In genomic region chr6:151482290-151482689, GRCh38 we compare ENCODE assay signal across 8 cellular contexts. TPM values are rescaled to one million over a fixed set of nuclear protein-coding genes. Genes with fewer than 3 reads are reported as not detected.
DNase-seq lines count a peak whose midpoint lies in the region; ATAC-seq and FAIRE-seq lines count a peak whose summit lies in the region.

No MANE protein-coding gene starts in this region.

- peak overlapping the region; percentile 83 for H3K4me3 Mint-ChIP-seq in activated CD4-positive, alpha-beta T cell treated with anti-CD3 and anti-CD28 coated beads, Interleukin-2, amount 10 ng/mL, durations not matched to agents 24 days and 14 days
- peak overlapping the region; percentile 47 for H3K4me3 Mint-ChIP-seq in stimulated activated memory B cell treated with anti-CD40 and anti-IgM and Interleukin-4, amounts not matched to agents 10 μg/mL and 1 μg/mL and 100 μg/mL, for 72 hours

- H3K27ac Mint-ChIP-seq in activated CD4-positive, alpha-beta T cell treated with anti-CD3 and anti-CD28 coated beads, Interleukin-2, amount 10 ng/mL, durations not matched to agents 24 days and 14 days = peak overlapping the region; percentile 95
- H3K27ac Mint-ChIP-seq in stimulated activated memory B cell treated with anti-CD40 and anti-IgM and Interleukin-4, amounts not matched to agents 10 μg/mL and 1 μg/mL and 100 μg/mL, for 72 hours = peak overlapping the region; percentile 74

- H3K27me3 Mint-ChIP-seq in activated CD4-positive, alpha-beta T cell treated with anti-CD3 and anti-CD28 coated beads, Interleukin-2, amount 10 ng/mL, durations not matched to agents 24 days and 14 days = no peaks in the 10 kb centered on the region
- no peaks in the 10 kb centered on the region for H3K27me3 Mint-ChIP-seq in stimulated activated memory B cell treated with anti-CD40 and anti-IgM and Interleukin-4, amounts not matched to agents 10 μg/mL and 1 μg/mL and 100 μg/mL, for 72 hours

- H3K36me3 Mint-ChIP-seq in activated CD4-positive, alpha-beta T cell treated with anti-CD3 and anti-CD28 coated beads, Interleukin-2, amount 10 ng/mL, durations not matched to agents 24 days and 14 days (ENCODE audit: low read depth) = no peaks in the 10 kb centered on the region
- H3K36me3 Mint-ChIP-seq in stimulated activated memory B cell treated with anti-CD40 and anti-IgM and Interleukin-4, amounts not matched to agents 10 μg/mL and 1 μg/mL and 100 μg/mL, for 72 hours = no peaks in the 10 kb centered on the region

- H3K4me1 Mint-ChIP-seq in activated CD4-positive, alpha-beta T cell treated with anti-CD3 and anti-CD28 coated beads, Interleukin-2, amount 10 ng/mL, durations not matched to agents 24 days and 14 days = peaks cover 16% of the 10 kb centered on the region
- H3K4me1 Mint-ChIP-seq in stimulated activated memory B cell treated with anti-CD40 and anti-IgM and Interleukin-4, amounts not matched to agents 10 μg/mL and 1 μg/mL and 100 μg/mL, for 72 hours = peaks cover 20% of the 10 kb centered on the region

- intact Hi-C loops in activated CD4-positive, alpha-beta T cell treated with anti-CD3 and anti-CD28 coated beads, Interleukin-2, amount 10 ng/mL, durations not matched to agents 24 days and 14 days (cut with micrococcal nuclease) = no loop called here

- peaks cover 4% of the 10 kb centered on the region for H3K9me3 Mint-ChIP-seq in activated CD4-positive, alpha-beta T cell treated with anti-CD3 and anti-CD28 coated beads, Interleukin-2, amount 10 ng/mL, durations not matched to agents 24 days and 14 days
- H3K9me3 Mint-ChIP-seq in stimulated activated memory B cell treated with anti-CD40 and anti-IgM and Interleukin-4, amounts not matched to agents 10 μg/mL and 1 μg/mL and 100 μg/mL, for 72 hours = no peaks in the 10 kb centered on the region

- DNase-seq in activated CD4-positive, alpha-beta T cell treated with anti-CD3 and anti-CD28 coated beads, Interleukin-2, amount 10 ng/mL, durations not matched to agents 24 days and 14 days = no peak
- no peak for DNase-seq in activated CD4-positive, alpha-beta T cell treated with anti-CD3 and anti-CD28 coated beads for 48 hours
- DNase-seq in NOMO-1 treated with dmso at 0.1 percent for 144 hours (lab: John Stamatoyannopoulos, UW; ENCODE audit: unreplicated experiment) (peak; percentile 10), NCI-H1694 (lab: John Stamatoyannopoulos, UW) (no peak), NCI-H69 (lab: John Stamatoyannopoulos, UW) (no peak)

- FAIRE-seq in endometrium (lab: Jason Lieb, UNC) = peak; percentile 97

- ATAC-seq in stimulated activated memory B cell treated with anti-CD40 and anti-IgM and Interleukin-4, amounts not matched to agents 10 μg/mL and 1 μg/mL and 100 μg/mL, for 72 hours = no peak
- no peak for ATAC-seq in HG02571 (IDR thresholded peaks at IDR 0.05; ENCODE audit: unreplicated experiment)

RNA-seq across cellular contexts. Expression of gene CCDC170, which starts 11.5 kb away (rescaled TPM):
- not detected in 2 replicates for total RNA-seq in activated CD4-positive, alpha-beta T cell treated with anti-CD3 and anti-CD28 coated beads, Interleukin-2, amount 10 ng/mL, durations not matched to agents 24 days and 14 days

RNA-seq across cellular contexts. Expression of gene RMND1, which starts 30.4 kb away (rescaled TPM):
- 22.2 and 22.9 TPM in 2 replicates for total RNA-seq in activated CD4-positive, alpha-beta T cell treated with anti-CD3 and anti-CD28 coated beads, Interleukin-2, amount 10 ng/mL, durations not matched to agents 24 days and 14 days
